1 cellular context compared by ENCODE assay signal in the genomic region with DNA sequence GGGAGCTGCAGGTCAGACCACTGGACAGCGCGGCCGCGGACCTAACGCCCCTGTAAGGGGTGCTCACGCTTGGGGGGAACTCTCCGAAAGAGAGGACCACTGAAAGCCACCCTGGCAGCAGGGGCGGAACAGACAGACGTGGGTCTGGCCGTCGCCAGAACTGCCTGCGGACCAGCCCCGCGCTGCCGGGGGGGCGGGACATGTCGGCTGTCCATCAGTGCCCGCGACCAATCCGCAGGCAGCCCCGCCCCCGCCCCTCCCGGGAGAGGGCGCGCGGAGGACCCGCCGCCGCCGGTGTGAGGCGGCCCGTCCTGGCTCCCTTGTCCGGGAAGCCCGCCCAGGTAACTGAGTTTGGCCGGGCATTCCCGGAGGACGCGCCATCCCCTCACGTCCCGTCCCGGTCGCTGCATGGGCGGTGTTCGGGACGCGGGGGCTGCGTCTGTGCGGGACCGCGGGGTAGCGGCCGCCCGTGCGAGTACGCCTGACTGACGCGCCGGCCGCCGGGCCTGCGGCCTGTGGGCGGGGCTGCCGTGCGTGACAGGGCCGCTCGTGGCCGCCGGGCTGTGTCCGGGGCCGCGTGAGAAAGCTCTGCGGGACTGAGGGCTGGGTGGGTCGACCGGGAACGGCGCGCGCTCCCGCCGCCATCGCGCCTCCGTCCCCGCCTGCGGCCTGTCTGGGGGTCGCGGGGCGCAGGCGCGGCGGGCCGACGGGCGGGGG.
TF ChIP-seq lines count a peak whose summit lies in the region.

No MANE protein-coding gene starts in this region.

TF ChIP-seq in HepG2, 621 proteins besides CTCF, POLR2A, EP300 and RAD21 (continued from another document and continues in another):
- peak; percentile 80 for TF ChIP-seq DR1 (CRISPR knock-in tag; IDR thresholded peaks at IDR 0.05)
- no peak; the same call in 1 of the 2 replicates for TF ChIP-seq NR2C2 (CRISPR knock-in tag; IDR thresholded peaks at IDR 0.05; ENCODE audit: borderline replicate concordance)
- 0 out of 2 replicates have a peak, but pooled peaks have one; percentile 16 for TF ChIP-seq ZNF136 (CRISPR knock-in tag; IDR thresholded peaks at IDR 0.05; ENCODE audit: low read depth)
- TF ChIP-seq, protein P1, sequence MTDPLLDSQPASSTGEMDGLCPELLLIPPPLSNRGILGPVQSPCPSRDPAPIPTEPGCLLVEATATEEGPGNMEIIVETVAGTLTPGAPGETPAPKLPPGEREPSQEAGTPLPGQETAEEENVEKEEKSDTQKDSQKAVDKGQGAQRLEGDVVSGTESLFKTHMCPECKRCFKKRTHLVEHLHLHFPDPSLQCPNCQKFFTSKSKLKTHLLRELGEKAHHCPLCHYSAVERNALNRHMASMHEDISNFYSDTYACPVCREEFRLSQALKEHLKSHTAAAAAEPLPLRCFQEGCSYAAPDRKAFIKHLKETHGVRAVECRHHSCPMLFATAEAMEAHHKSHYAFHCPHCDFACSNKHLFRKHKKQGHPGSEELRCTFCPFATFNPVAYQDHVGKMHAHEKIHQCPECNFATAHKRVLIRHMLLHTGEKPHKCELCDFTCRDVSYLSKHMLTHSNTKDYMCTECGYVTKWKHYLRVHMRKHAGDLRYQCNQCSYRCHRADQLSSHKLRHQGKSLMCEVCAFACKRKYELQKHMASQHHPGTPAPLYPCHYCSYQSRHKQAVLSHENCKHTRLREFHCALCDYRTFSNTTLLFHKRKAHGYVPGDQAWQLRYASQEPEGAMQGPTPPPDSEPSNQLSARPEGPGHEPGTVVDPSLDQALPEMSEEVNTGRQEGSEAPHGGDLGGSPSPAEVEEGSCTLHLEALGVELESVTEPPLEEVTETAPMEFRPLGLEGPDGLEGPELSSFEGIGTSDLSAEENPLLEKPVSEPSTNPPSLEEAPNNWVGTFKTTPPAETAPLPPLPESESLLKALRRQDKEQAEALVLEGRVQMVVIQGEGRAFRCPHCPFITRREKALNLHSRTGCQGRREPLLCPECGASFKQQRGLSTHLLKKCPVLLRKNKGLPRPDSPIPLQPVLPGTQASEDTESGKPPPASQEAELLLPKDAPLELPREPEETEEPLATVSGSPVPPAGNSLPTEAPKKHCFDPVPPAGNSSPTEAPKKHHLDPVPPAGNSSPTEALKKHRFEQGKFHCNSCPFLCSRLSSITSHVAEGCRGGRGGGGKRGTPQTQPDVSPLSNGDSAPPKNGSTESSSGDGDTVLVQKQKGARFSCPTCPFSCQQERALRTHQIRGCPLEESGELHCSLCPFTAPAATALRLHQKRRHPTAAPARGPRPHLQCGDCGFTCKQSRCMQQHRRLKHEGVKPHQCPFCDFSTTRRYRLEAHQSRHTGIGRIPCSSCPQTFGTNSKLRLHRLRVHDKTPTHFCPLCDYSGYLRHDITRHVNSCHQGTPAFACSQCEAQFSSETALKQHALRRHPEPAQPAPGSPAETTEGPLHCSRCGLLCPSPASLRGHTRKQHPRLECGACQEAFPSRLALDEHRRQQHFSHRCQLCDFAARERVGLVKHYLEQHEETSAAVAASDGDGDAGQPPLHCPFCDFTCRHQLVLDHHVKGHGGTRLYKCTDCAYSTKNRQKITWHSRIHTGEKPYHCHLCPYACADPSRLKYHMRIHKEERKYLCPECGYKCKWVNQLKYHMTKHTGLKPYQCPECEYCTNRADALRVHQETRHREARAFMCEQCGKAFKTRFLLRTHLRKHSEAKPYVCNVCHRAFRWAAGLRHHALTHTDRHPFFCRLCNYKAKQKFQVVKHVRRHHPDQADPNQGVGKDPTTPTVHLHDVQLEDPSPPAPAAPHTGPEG (CRISPR knock-in tag; IDR thresholded peaks at IDR 0.05) = no peak; the same call in 1 of the 2 replicates
- TF ChIP-seq ZKSCAN8 (CRISPR knock-in tag; IDR thresholded peaks at IDR 0.05; ENCODE audit: borderline replicate concordance) = peak; percentile 75; the same call in 1 of the 2 replicates
- 0 out of 2 replicates have a peak, but pooled peaks have one; percentile 64 for TF ChIP-seq ZNF879 (CRISPR knock-in tag; IDR thresholded peaks at IDR 0.05)
- peak; percentile 17 for TF ChIP-seq ZSCAN25 (CRISPR knock-in tag; IDR thresholded peaks at IDR 0.05)
- TF ChIP-seq WIZ (CRISPR knock-in tag; IDR thresholded peaks at IDR 0.05) = no peak
- TF ChIP-seq ZNF766 (CRISPR knock-in tag; IDR thresholded peaks at IDR 0.05; ENCODE audit: borderline replicate concordance) = peak; percentile 96
- peak; percentile 46; the same call in 1 of the 2 replicates for TF ChIP-seq ZNF773 (CRISPR knock-in tag; IDR thresholded peaks at IDR 0.05; ENCODE audit: borderline replicate concordance)
- TF ChIP-seq, protein P2, sequence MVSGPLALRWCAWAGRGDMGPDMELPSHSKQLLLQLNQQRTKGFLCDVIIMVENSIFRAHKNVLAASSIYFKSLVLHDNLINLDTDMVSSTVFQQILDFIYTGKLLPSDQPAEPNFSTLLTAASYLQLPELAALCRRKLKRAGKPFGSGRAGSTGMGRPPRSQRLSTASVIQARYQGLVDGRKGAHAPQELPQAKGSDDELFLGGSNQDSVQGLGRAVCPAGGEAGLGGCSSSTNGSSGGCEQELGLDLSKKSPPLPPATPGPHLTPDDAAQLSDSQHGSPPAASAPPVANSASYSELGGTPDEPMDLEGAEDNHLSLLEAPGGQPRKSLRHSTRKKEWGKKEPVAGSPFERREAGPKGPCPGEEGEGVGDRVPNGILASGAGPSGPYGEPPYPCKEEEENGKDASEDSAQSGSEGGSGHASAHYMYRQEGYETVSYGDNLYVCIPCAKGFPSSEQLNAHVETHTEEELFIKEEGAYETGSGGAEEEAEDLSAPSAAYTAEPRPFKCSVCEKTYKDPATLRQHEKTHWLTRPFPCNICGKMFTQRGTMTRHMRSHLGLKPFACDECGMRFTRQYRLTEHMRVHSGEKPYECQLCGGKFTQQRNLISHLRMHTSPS (CRISPR knock-in tag; IDR thresholded peaks at IDR 0.05; ENCODE audit: low read depth) = no peak
- TF ChIP-seq PPARG (CRISPR knock-in tag; conservative IDR thresholded peaks at IDR 0.05) = 0 out of 2 replicates have a peak, but pooled peaks have one; percentile 3
- TF ChIP-seq, protein P3, sequence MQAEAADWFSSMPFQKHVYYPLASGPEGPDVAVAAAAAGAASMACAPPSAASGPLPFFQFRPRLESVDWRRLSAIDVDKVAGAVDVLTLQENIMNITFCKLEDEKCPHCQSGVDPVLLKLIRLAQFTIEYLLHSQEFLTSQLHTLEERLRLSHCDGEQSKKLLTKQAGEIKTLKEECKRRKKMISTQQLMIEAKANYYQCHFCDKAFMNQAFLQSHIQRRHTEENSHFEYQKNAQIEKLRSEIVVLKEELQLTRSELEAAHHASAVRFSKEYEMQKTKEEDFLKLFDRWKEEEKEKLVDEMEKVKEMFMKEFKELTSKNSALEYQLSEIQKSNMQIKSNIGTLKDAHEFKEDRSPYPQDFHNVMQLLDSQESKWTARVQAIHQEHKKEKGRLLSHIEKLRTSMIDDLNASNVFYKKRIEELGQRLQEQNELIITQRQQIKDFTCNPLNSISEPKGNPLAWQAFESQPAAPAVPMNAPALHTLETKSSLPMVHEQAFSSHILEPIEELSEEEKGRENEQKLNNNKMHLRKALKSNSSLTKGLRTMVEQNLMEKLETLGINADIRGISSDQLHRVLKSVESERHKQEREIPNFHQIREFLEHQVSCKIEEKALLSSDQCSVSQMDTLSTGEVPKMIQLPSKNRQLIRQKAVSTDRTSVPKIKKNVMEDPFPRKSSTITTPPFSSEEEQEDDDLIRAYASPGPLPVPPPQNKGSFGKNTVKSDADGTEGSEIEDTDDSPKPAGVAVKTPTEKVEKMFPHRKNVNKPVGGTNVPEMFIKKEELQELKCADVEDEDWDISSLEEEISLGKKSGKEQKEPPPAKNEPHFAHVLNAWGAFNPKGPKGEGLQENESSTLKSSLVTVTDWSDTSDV (CRISPR knock-in tag; IDR thresholded peaks at IDR 0.05) = 0 out of 2 replicates have a peak, but pooled peaks have one; percentile 74
- TF ChIP-seq ARNT (IDR thresholded peaks at IDR 0.05) = no peak
- TF ChIP-seq ZNF776 (CRISPR knock-in tag; IDR thresholded peaks at IDR 0.05) = peak; percentile 67; the same call in 1 of the 2 replicates
- TF ChIP-seq, protein P4, sequence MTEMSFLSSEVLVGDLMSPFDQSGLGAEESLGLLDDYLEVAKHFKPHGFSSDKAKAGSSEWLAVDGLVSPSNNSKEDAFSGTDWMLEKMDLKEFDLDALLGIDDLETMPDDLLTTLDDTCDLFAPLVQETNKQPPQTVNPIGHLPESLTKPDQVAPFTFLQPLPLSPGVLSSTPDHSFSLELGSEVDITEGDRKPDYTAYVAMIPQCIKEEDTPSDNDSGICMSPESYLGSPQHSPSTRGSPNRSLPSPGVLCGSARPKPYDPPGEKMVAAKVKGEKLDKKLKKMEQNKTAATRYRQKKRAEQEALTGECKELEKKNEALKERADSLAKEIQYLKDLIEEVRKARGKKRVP (CRISPR knock-in tag; IDR thresholded peaks at IDR 0.05) = no peak
- no peak for TF ChIP-seq ZNF383 (CRISPR knock-in tag; IDR thresholded peaks at IDR 0.05; ENCODE audit: borderline replicate concordance)
- TF ChIP-seq, protein P5, sequence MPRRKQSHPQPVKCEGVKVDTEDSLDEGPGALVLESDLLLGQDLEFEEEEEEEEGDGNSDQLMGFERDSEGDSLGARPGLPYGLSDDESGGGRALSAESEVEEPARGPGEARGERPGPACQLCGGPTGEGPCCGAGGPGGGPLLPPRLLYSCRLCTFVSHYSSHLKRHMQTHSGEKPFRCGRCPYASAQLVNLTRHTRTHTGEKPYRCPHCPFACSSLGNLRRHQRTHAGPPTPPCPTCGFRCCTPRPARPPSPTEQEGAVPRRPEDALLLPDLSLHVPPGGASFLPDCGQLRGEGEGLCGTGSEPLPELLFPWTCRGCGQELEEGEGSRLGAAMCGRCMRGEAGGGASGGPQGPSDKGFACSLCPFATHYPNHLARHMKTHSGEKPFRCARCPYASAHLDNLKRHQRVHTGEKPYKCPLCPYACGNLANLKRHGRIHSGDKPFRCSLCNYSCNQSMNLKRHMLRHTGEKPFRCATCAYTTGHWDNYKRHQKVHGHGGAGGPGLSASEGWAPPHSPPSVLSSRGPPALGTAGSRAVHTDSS (CRISPR knock-in tag; conservative IDR thresholded peaks at IDR 0.05) = no peak
- no peak for TF ChIP-seq KLF9 (CRISPR knock-in tag; IDR thresholded peaks at IDR 0.05; ENCODE audit: low read depth)
- TF ChIP-seq NFYB (CRISPR knock-in tag; IDR thresholded peaks at IDR 0.05) = peak; percentile 91
- TF ChIP-seq, protein P6, sequence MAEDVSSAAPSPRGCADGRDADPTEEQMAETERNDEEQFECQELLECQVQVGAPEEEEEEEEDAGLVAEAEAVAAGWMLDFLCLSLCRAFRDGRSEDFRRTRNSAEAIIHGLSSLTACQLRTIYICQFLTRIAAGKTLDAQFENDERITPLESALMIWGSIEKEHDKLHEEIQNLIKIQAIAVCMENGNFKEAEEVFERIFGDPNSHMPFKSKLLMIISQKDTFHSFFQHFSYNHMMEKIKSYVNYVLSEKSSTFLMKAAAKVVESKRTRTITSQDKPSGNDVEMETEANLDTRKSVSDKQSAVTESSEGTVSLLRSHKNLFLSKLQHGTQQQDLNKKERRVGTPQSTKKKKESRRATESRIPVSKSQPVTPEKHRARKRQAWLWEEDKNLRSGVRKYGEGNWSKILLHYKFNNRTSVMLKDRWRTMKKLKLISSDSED (CRISPR knock-in tag; IDR thresholded peaks at IDR 0.05) = no peak
- peak; percentile 94; the same call in 1 of the 2 replicates for TF ChIP-seq KLF15 (CRISPR knock-in tag; IDR thresholded peaks at IDR 0.05; ENCODE audit: borderline replicate concordance)
- peak; percentile 96 for TF ChIP-seq ZFY (CRISPR knock-in tag; IDR thresholded peaks at IDR 0.05)
- TF ChIP-seq FOXM1 (CRISPR knock-in tag; IDR thresholded peaks at IDR 0.05) = no peak; the same call in 1 of the 2 replicates
- TF ChIP-seq, protein P7, sequence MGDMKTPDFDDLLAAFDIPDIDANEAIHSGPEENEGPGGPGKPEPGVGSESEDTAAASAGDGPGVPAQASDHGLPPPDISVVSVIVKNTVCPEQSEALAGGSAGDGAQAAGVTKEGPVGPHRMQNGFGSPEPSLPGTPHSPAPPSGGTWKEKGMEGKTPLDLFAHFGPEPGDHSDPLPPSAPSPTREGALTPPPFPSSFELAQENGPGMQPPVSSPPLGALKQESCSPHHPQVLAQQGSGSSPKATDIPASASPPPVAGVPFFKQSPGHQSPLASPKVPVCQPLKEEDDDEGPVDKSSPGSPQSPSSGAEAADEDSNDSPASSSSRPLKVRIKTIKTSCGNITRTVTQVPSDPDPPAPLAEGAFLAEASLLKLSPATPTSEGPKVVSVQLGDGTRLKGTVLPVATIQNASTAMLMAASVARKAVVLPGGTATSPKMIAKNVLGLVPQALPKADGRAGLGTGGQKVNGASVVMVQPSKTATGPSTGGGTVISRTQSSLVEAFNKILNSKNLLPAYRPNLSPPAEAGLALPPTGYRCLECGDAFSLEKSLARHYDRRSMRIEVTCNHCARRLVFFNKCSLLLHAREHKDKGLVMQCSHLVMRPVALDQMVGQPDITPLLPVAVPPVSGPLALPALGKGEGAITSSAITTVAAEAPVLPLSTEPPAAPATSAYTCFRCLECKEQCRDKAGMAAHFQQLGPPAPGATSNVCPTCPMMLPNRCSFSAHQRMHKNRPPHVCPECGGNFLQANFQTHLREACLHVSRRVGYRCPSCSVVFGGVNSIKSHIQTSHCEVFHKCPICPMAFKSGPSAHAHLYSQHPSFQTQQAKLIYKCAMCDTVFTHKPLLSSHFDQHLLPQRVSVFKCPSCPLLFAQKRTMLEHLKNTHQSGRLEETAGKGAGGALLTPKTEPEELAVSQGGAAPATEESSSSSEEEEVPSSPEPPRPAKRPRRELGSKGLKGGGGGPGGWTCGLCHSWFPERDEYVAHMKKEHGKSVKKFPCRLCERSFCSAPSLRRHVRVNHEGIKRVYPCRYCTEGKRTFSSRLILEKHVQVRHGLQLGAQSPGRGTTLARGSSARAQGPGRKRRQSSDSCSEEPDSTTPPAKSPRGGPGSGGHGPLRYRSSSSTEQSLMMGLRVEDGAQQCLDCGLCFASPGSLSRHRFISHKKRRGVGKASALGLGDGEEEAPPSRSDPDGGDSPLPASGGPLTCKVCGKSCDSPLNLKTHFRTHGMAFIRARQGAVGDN (CRISPR knock-in tag; IDR thresholded peaks at IDR 0.05) = peak; percentile 97
- TF ChIP-seq RELA (CRISPR knock-in tag; IDR thresholded peaks at IDR 0.05) = peak; percentile 67
- TF ChIP-seq MAFG (CRISPR knock-in tag; IDR thresholded peaks at IDR 0.05) = no peak
- TF ChIP-seq ZSCAN9 (CRISPR knock-in tag; IDR thresholded peaks at IDR 0.05; ENCODE audit: borderline replicate concordance) = peak; percentile 58
- no peak; the same call in 1 of the 2 replicates for TF ChIP-seq ZNF225 (CRISPR knock-in tag; IDR thresholded peaks at IDR 0.05)
- no peak; the same call in 1 of the 2 replicates for TF ChIP-seq ZNF660 (CRISPR knock-in tag; IDR thresholded peaks at IDR 0.05; ENCODE audit: borderline replicate concordance, low read depth)
- no peak for TF ChIP-seq BCL6 (CRISPR knock-in tag; IDR thresholded peaks at IDR 0.05)
- TF ChIP-seq, protein P8, sequence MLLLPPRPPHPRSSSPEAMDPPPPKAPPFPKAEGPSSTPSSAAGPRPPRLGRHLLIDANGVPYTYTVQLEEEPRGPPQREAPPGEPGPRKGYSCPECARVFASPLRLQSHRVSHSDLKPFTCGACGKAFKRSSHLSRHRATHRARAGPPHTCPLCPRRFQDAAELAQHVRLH (CRISPR knock-in tag; IDR thresholded peaks at IDR 0.05; ENCODE audit: borderline replicate concordance, low read depth) = peak; percentile 96
